ENCODE assay signal across 8 cellular contexts in genomic region chr17:75346906-75347305, GRCh38.
A peak's percentile ranks its signal among the peaks of the same experiment; 100 is the strongest.
DNase-seq lines count a peak whose midpoint lies in the region; ATAC-seq and TF ChIP-seq lines count a peak whose summit lies in the region.

No MANE protein-coding gene starts in this region.

- H3K4me3 ChIP-seq in choroid plexus epithelial cell (ENCODE audit: low read depth, low read length) (no peak overlapping the region), skeletal muscle cell (ENCODE audit: low read depth, low read length) (no peak overlapping the region)

- DNase-seq in NCI-H2107 treated with DMSO at 0.1 percent for 48 hours (lab: John Stamatoyannopoulos, UW; ENCODE audit: unreplicated experiment) (peak; percentile 48), NCI-H2107 (lab: John Stamatoyannopoulos, UW) (no peak), NCI-H82 (lab: John Stamatoyannopoulos, UW) (peak; percentile 89), choroid plexus epithelial cell (ENCODE audit: low read depth) (peak; percentile 70), skeletal muscle cell (ENCODE audit: low read depth) (peak; percentile 31), GM20000 (ENCODE audit: low spot score) (no peak), activated gamma-delta T cell (lab: John Stamatoyannopoulos, UW) (no peak)

- TF ChIP-seq CTCF in choroid plexus epithelial cell (conservative IDR thresholded peaks at IDR 0.05; ENCODE audit: low read depth, low read length) (no peak), GM20000 (IDR thresholded peaks at IDR 0.05; ENCODE audit: extremely low read depth, missing control alignments) (no peak)

- no peak for ATAC-seq in HG02798 (IDR thresholded peaks at IDR 0.05; ENCODE audit: poor library complexity, unreplicated experiment)

Comparison
In these comparisons a context has a peak if more than half of its experiments do, and no peak if none do; other contexts are left out.
1. DNase-seq: peak in NCI-H2107 treated with DMSO at 0.1 percent for 48 hours (single experiment), NCI-H82 (single experiment), choroid plexus epithelial cell (single experiment) and skeletal muscle cell (single experiment); none in NCI-H2107 (single experiment), GM20000 (single experiment) and activated gamma-delta T cell (single experiment).